ENCODE assay signal across 7 cellular contexts in genomic region chr2:58460670-58461069, GRCh38.
"Had no signal": no experiment of that assay in that cellular context is flagged by ENCODE, and none has a peak within 500 bp of the region (broad histone marks: within the 10 kb centered on the region; RNA-seq: fewer than 3 reads in every experiment).

No MANE protein-coding gene starts in this region.

- H3K4me1 ChIP-seq: HAP-1 had no signal

- FAIRE-seq: HTR-8/SVneo had no signal

- ATAC-seq: GM23338, HCT116 had no signal

- H3K4me3 Mint-ChIP-seq: GM23338 had no signal

- DNase-seq: H7, IMR-90, KBM-7 had no signal

- H3K4me2 ChIP-seq: GM23338 had no signal

- H3K9me3 ChIP-seq: HAP-1 had no signal

- H3K27ac Mint-ChIP-seq: GM23338 had no signal

- H2AFZ ChIP-seq: GM23338 had no signal

- H3K36me3 ChIP-seq: HAP-1 had no signal

- H3K9me3 Mint-ChIP-seq: GM23338 had no signal

- H3K4me3 ChIP-seq: GM23338, HAP-1 had no signal
